In genomic region chr3:134239538-134239937, GRCh38 we compare ENCODE assay signal across 9 cellular contexts. TPM values are rescaled to one million over a fixed set of nuclear protein-coding genes. Genes with fewer than 3 reads are reported as not detected.
DNase-seq lines count a peak whose midpoint lies in the region; ATAC-seq and TF ChIP-seq lines count a peak whose summit lies in the region.
"Had no signal": no experiment of that assay in that cellular context is flagged by ENCODE, and none has a peak within 500 bp of the region (broad histone marks: within the 10 kb centered on the region; RNA-seq: fewer than 3 reads in every experiment).

No MANE protein-coding gene starts in this region.

- H3K9me3 ChIP-seq in transverse colon: no peaks in the 10 kb centered on the region

- no peaks in the 10 kb centered on the region for H3K36me3 ChIP-seq in transverse colon

- WGBS in transverse colon (ENCODE audit: low coverage in 1 of 2), 2 donors: 82 to 100% methylated on average over 1 of the region's 1 CpG

- TF ChIP-seq EP300 in transverse colon (IDR thresholded peaks at IDR 0.05; ENCODE audit: low read depth): no peak

- H3K27me3 ChIP-seq in transverse colon: no peaks in the 10 kb centered on the region

- no peak for TF ChIP-seq POLR2A in transverse colon (IDR thresholded peaks at IDR 0.05)

- ATAC-seq in GM21390 (IDR thresholded peaks at IDR 0.05; ENCODE audit: unreplicated experiment): peak; percentile 56
- peak; percentile 41 for ATAC-seq in HG03280 (IDR thresholded peaks at IDR 0.05; ENCODE audit: unreplicated experiment)

- H3K27ac ChIP-seq in transverse colon: peak overlapping the region in 1 of 4 donors; percentile 1

- peaks cover 14 to 88% (median 55%) of the 10 kb centered on the region in 4 donors for H3K4me1 ChIP-seq in transverse colon

- intact Hi-C loops in transverse colon (cut with DNase I; ENCODE audit: low total_unique reads): no loop called here

- no peak overlapping the region for H3K4me3 ChIP-seq in epithelial cell of esophagus (ENCODE audit: low read length)
- H3K4me3 ChIP-seq in transverse colon: no peak overlapping the region

- DNase-seq in EH (ENCODE audit: low read depth) (peak; percentile 50), epithelial cell of esophagus (ENCODE audit: low read depth) (peak; percentile 31), 8988T (no peak), NCI-H1436 (lab: John Stamatoyannopoulos, UW) (no peak), middle frontal gyrus (ENCODE audit: extremely low spot score, low spot score) (no peak), transverse colon (no peak)
- DNase-seq: NCI-H1417 had no signal

- TF ChIP-seq CTCF in epithelial cell of esophagus (IDR thresholded peaks at IDR 0.05; ENCODE audit: insufficient read depth, low read depth, low read length, missing control alignments) (no peak), transverse colon (IDR thresholded peaks at IDR 0.05) (no peak)

- in situ Hi-C loops in transverse colon (cut with MboI; ENCODE audit: low pct_ligation_motif_present in 1 of 4, low pct_unique_long_range_greater_than_20kb in 1 of 4, low sequenced_read_pairs in 3 of 4): no loop called here

RNA-seq across cellular contexts. Expression of gene RYK, which starts 11.1 kb away (rescaled TPM):
- total RNA-seq in transverse colon: 10 to 100 TPM; 20.2 to 91.1 (median 61.6) TPM

Comparison
In these comparisons a context has a peak if more than half of its experiments do, and no peak if none do; other contexts are left out.
1. DNase-seq: peak in EH (single experiment) and epithelial cell of esophagus (single experiment); none in 8988T (single experiment), NCI-H1436 (single experiment), middle frontal gyrus (single experiment) and transverse colon (single experiment).